24 cellular contexts compared by ENCODE assay signal in the genomic region with DNA sequence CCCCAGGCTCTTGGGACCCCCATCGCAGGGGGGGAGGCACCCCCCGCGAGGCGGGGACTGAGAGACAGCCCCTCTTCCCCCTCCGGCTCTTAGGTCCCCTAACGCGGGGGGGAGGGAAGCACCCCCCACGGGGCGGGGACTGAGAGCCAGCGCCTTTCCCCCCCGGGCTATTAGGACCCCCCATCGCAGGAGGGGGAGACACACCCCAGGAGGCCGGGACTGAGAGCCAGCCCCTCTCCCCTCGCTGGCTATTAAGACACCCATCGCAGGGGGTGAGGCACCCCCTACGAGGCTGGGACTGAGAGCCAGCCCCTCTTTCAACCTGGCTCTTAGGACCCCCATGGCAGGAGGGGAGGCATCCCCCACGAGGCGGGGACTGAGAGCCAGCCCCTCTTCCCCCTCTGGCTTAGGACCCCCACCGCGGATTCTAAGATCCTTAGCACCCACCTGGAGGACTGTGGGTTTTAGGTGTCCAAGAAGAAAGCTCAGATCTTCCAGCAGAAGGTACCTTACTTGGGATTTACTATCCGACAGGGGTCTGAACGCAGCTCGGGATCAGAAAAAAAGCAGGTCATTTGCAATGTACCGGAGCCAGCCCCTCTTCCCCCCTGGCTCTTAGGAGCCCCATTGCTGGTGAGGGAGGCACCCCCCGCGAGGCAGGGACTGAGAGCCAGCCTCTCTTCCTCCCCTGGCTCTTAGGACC.
DNase-seq lines count a peak whose midpoint lies in the region; TF ChIP-seq lines count a peak whose summit lies in the region.
"Had no signal": no experiment of that assay in that cellular context is flagged by ENCODE, and none has a peak within 500 bp of the region (broad histone marks: within the 10 kb centered on the region; RNA-seq: fewer than 3 reads in every experiment).

No MANE protein-coding gene starts in this region.

- peak overlapping the region; percentile 77 for H3K4me2 ChIP-seq in neural progenitor cell

- 36 to 41% methylated on average over 13 to 16 of the region's 26 CpGs for WGBS in ectodermal cell, 2 experiments

- H3F3A ChIP-seq in neural progenitor cell (ENCODE audit: low read depth) = peaks cover 14% of the 10 kb centered on the region

- no peak for TF ChIP-seq CTCF in Caco-2 (IDR thresholded peaks at IDR 0.05; ENCODE audit: insufficient read depth in 1 of 2, low read depth in 1 of 2, low read length in 1 of 2, severe bottlenecking in 1 of 2, unreplicated experiment in 1 of 2)
- TF ChIP-seq CTCF in neural progenitor cell (IDR thresholded peaks at IDR 0.05) = no peak

- DNase-seq in Caco-2 (no peak), neural progenitor cell (ENCODE audit: low spot score) (peak; percentile 38), NCI-H187 treated with DMSO at 0.1 percent for 48 hours (lab: John Stamatoyannopoulos, UW) (no peak), NCI-H524 (lab: John Stamatoyannopoulos, UW) (no peak)
- DNase-seq in stimulated activated CD4-positive, alpha-beta T cell treated with anti-CD3 and anti-CD28 coated beads, Interleukin-4, amount 100 ng/mL, for 4 hours = no peak
- DNase-seq: activated CD4-positive, alpha-beta T cell treated with anti-CD3 and anti-CD28 coated beads for 36 hours; activated naive CD4-positive, alpha-beta T cell treated with anti-CD3 and anti-CD28 coated beads for 36 hours; activated T-cell treated with anti-CD3 and anti-CD28 coated beads, Interleukin-2, amount 50 U/mL, for 4 hours; amniotic stem cell; DMS153; foreskin fibroblast; hippocampal formation; Karpas-422; MV-4-11; NCI-H82; SHP77; stimulated activated CD8-positive, alpha-beta memory T cell treated with anti-CD3 and anti-CD28 coated beads, Interleukin-4, amount 100 ng/mL, for 48 hours; substantia nigra; T-cell had no signal

- intact Hi-C loops in Caco-2 (cut with micrococcal nuclease; ENCODE audit: unreplicated experiment) = no loop called here

- H3K36me3 Mint-ChIP-seq in Caco-2 (ENCODE audit: insufficient read depth, unreplicated experiment) = peaks cover 16% of the 10 kb centered on the region
- H3K36me3 Mint-ChIP-seq in neural progenitor cell = peaks cover 2% of the 10 kb centered on the region
- H3K36me3 Mint-ChIP-seq: T-cell had no signal

- H3K27me3 ChIP-seq in Caco-2 (replicated peaks; ENCODE audit: control insufficient read depth, insufficient read depth, low read length) = no peaks in the 10 kb centered on the region
- peaks cover 6% of the 10 kb centered on the region; the same call in 1 of the 2 replicates for H3K27me3 ChIP-seq in HUES48 (ENCODE audit: control insufficient read depth, insufficient read depth, low read length)
- no peaks in the 10 kb centered on the region for H3K27me3 ChIP-seq in ectodermal cell (ENCODE audit: control insufficient read depth, insufficient read depth, low read length, poor library complexity, severe bottlenecking)
- H3K27me3 ChIP-seq in neural progenitor cell = no peaks in the 10 kb centered on the region
- H3K27me3 ChIP-seq: breast epithelium had no signal

- H3K4me3 Mint-ChIP-seq in Caco-2 (ENCODE audit: unreplicated experiment) (peak overlapping the region; percentile 16), neural progenitor cell (no peak overlapping the region)
- H3K4me3 Mint-ChIP-seq: activated CD4-positive, alpha-beta T cell treated with anti-CD3 and anti-CD28 coated beads for 36 hours; activated naive CD4-positive, alpha-beta T cell treated with anti-CD3 and anti-CD28 coated beads for 36 hours; activated T-cell treated with anti-CD3 and anti-CD28 coated beads, Interleukin-2, amount 50 U/mL, for 4 hours; CD14-positive monocyte; T-cell had no signal

- POLR2A ChIA-PET in Caco-2 (lab: Charles Lee) = no interaction called here

- no peaks in the 10 kb centered on the region for H3K9me3 Mint-ChIP-seq in Caco-2 (ENCODE audit: unreplicated experiment)
- no peaks in the 10 kb centered on the region for H3K9me3 Mint-ChIP-seq in neural progenitor cell
- H3K9me3 Mint-ChIP-seq: activated naive CD4-positive, alpha-beta T cell treated with anti-CD3 and anti-CD28 coated beads for 36 hours; activated T-cell treated with anti-CD3 and anti-CD28 coated beads, Interleukin-2, amount 50 U/mL, for 4 hours; T-cell had no signal

- H3K27ac ChIP-seq in HUES48 (ENCODE audit: low read depth, low read length) (peak overlapping the region; percentile 79), ectodermal cell (ENCODE audit: insufficient read depth, low read depth, low read length, poor library complexity, severe bottlenecking) (peak overlapping the region; percentile 82), neural progenitor cell (peak overlapping the region; percentile 91)
- H3K27ac ChIP-seq: epithelial cell of prostate had no signal

- H3K79me2 ChIP-seq in neural progenitor cell (ENCODE audit: low read depth) = no peaks in the 10 kb centered on the region

- H3K4me3 ChIP-seq in Caco-2 (ENCODE audit: low read depth, low read length) (no peak overlapping the region), HUES48 (ENCODE audit: low read depth, low read length) (peak overlapping the region; percentile 45; the same call in 1 of the 2 replicates), ectodermal cell (ENCODE audit: insufficient read depth, low read depth, low read length) (peak overlapping the region; percentile 25), neural progenitor cell (peak overlapping the region; percentile 42)

- no peaks in the 10 kb centered on the region for H3K9me3 ChIP-seq in Caco-2
- no peaks in the 10 kb centered on the region for H3K9me3 ChIP-seq in HUES48 (ENCODE audit: control insufficient read depth, insufficient read depth, low read length)
- no peaks in the 10 kb centered on the region for H3K9me3 ChIP-seq in ectodermal cell (ENCODE audit: control insufficient read depth, low read length)
- H3K9me3 ChIP-seq in neural progenitor cell (ENCODE audit: low read depth) = no peaks in the 10 kb centered on the region
- H3K9me3 ChIP-seq: breast epithelium had no signal

- H3K27ac Mint-ChIP-seq in Caco-2 (ENCODE audit: unreplicated experiment) (peak overlapping the region; percentile 48), neural progenitor cell (no peak overlapping the region)
- H3K27ac Mint-ChIP-seq: activated CD4-positive, alpha-beta T cell treated with anti-CD3 and anti-CD28 coated beads for 36 hours; activated naive CD4-positive, alpha-beta T cell treated with anti-CD3 and anti-CD28 coated beads for 36 hours; CD14-positive monocyte; T-cell had no signal

- no TSS peak for BruUV-seq in Caco-2 (replicated peaks; lab: Mats Ljungman, UMichigan)

- H4K20me1 ChIP-seq in neural progenitor cell (ENCODE audit: low read depth) = no peaks in the 10 kb centered on the region

- no peak overlapping the region for H2AFZ ChIP-seq in neural progenitor cell (replicated peaks)

- CTCF ChIA-PET in Caco-2 (lab: Charles Lee) = no interaction called here

- H3K27me3 Mint-ChIP-seq in Caco-2 (ENCODE audit: insufficient read depth, unreplicated experiment) (no peaks in the 10 kb centered on the region), neural progenitor cell (ENCODE audit: insufficient read depth, low read depth) (peaks cover 2% of the 10 kb centered on the region)
- H3K27me3 Mint-ChIP-seq: activated CD4-positive, alpha-beta T cell treated with anti-CD3 and anti-CD28 coated beads for 36 hours; T-cell had no signal

- H3K9ac ChIP-seq in HUES48 (ENCODE audit: low read depth, low read length) = no peak overlapping the region
- no peak overlapping the region for H3K9ac ChIP-seq in neural progenitor cell

- no peaks in the 10 kb centered on the region for H3K36me3 ChIP-seq in Caco-2 (ENCODE audit: control insufficient read depth, insufficient read depth, low read length)
- no peaks in the 10 kb centered on the region for H3K36me3 ChIP-seq in HUES48 (ENCODE audit: control insufficient read depth, insufficient read depth, low read length)
- H3K36me3 ChIP-seq in ectodermal cell (ENCODE audit: control insufficient read depth, insufficient read depth, low read length) = no peaks in the 10 kb centered on the region
- H3K36me3 ChIP-seq in neural progenitor cell = no peaks in the 10 kb centered on the region
- H3K36me3 ChIP-seq: breast epithelium had no signal

- H3K4me1 Mint-ChIP-seq in Caco-2 (ENCODE audit: low read depth, unreplicated experiment) = no peaks in the 10 kb centered on the region
- peaks cover 3% of the 10 kb centered on the region for H3K4me1 Mint-ChIP-seq in neural progenitor cell
- H3K4me1 Mint-ChIP-seq: activated CD4-positive, alpha-beta T cell treated with anti-CD3 and anti-CD28 coated beads for 36 hours; CD14-positive monocyte; T-cell had no signal

- H3K4me1 ChIP-seq in Caco-2 (no peaks in the 10 kb centered on the region), HUES48 (ENCODE audit: control insufficient read depth, insufficient read depth, low read length) (0 out of 2 replicates have a peak, but pooled peaks cover 6% of the 10 kb centered on the region), ectodermal cell (ENCODE audit: control insufficient read depth, insufficient read depth, low read length) (peaks cover 14% of the 10 kb centered on the region), neural progenitor cell (peaks cover 13% of the 10 kb centered on the region)
- H3K4me1 ChIP-seq: breast epithelium had no signal
